In the genomic region with DNA sequence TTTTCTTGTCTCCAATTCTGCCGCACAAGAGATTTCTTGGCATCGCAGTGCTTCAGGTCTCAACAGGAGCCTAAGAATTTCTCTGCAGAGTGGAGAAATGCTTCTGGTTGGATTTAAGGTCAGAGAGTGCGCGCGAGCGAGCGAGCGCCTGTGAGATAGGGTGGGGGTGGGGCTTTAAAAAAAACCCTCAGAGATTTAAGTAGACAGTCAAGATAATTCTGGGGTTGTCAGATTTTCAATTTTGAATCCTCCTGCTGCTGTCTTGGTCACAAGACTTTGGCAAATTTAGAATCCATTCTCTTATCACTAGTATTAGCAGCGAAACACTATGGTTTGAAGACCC, we compare ENCODE assay signal across 8 cellular contexts. TPM values are rescaled to one million over a fixed set of nuclear protein-coding genes. Genes with fewer than 3 reads are reported as not detected.
DNase-seq lines count a peak whose midpoint lies in the region; ATAC-seq, FAIRE-seq and TF ChIP-seq lines count a peak whose summit lies in the region.

No MANE protein-coding gene starts in this region.

- H3K4me1 Mint-ChIP-seq in activated CD4-positive, alpha-beta T cell treated with anti-CD3 and anti-CD28 coated beads, Interleukin-2, amount 10 ng/mL, durations not matched to agents 24 days and 14 days, result peaks cover 23% of the 10 kb centered on the region

- peaks cover 6% of the 10 kb centered on the region for H3K4me1 ChIP-seq in parathyroid adenoma

- TF ChIP-seq POLR2A in H54 (IDR thresholded peaks at IDR 0.05; ENCODE audit: low read depth, low read length), result no peak

- H3K9ac ChIP-seq in parathyroid adenoma, result no peak overlapping the region

- FAIRE-seq in H54 (lab: Jason Lieb, UNC), result no peak

- no peaks in the 10 kb centered on the region for H3K36me3 ChIP-seq in parathyroid adenoma (ENCODE audit: control insufficient read depth, insufficient read depth, low read length)

- H3K27ac Mint-ChIP-seq in activated CD4-positive, alpha-beta T cell treated with anti-CD3 and anti-CD28 coated beads, Interleukin-2, amount 10 ng/mL, durations not matched to agents 24 days and 14 days, result no peak overlapping the region

- H3K4me3 Mint-ChIP-seq in activated CD4-positive, alpha-beta T cell treated with anti-CD3 and anti-CD28 coated beads, Interleukin-2, amount 10 ng/mL, durations not matched to agents 24 days and 14 days, result peak overlapping the region; percentile 94

- H3K36me3 Mint-ChIP-seq in activated CD4-positive, alpha-beta T cell treated with anti-CD3 and anti-CD28 coated beads, Interleukin-2, amount 10 ng/mL, durations not matched to agents 24 days and 14 days (ENCODE audit: low read depth), result peaks cover 16% of the 10 kb centered on the region

- no peak for ATAC-seq in HG03139 (IDR thresholded peaks at IDR 0.05; ENCODE audit: unreplicated experiment)

- H3K9me3 ChIP-seq in parathyroid adenoma (ENCODE audit: control insufficient read depth, low read length), result no peaks in the 10 kb centered on the region

- peaks cover 21% of the 10 kb centered on the region for H3K27me3 Mint-ChIP-seq in activated CD4-positive, alpha-beta T cell treated with anti-CD3 and anti-CD28 coated beads, Interleukin-2, amount 10 ng/mL, durations not matched to agents 24 days and 14 days

- no peaks in the 10 kb centered on the region for H3K27me3 ChIP-seq in parathyroid adenoma (ENCODE audit: control insufficient read depth, insufficient read depth, low read length)

- H2AFZ ChIP-seq in parathyroid adenoma, result peak overlapping the region; percentile 83

- DNase-seq in activated CD4-positive, alpha-beta T cell treated with anti-CD3 and anti-CD28 coated beads, Interleukin-2, amount 10 ng/mL, durations not matched to agents 24 days and 14 days, result no peak
- DNase-seq in activated CD4-positive, alpha-beta T cell treated with anti-CD3 and anti-CD28 coated beads, Interleukin-2, amount 50 U/mL, for 1 hour, result no peak
- peak in 34 of 42 donors; percentile 9 to 69 (median 41) for DNase-seq in head of caudate nucleus
- DNase-seq in H54 (ENCODE audit: insufficient read length, low spot score), result no peak
- no peak for DNase-seq in islet precursor cell

- peak overlapping the region; percentile 95 for H3K4me2 ChIP-seq in parathyroid adenoma (ENCODE audit: low read length)

- peak overlapping the region; percentile 90 for H3K27ac ChIP-seq in parathyroid adenoma

- intact Hi-C loops in activated CD4-positive, alpha-beta T cell treated with anti-CD3 and anti-CD28 coated beads, Interleukin-2, amount 10 ng/mL, durations not matched to agents 24 days and 14 days (cut with micrococcal nuclease), result loop anchor here (2.0 kb wide), 1 partner anchor 30 kb away; no protein-coding TSS in a partner anchor
- intact Hi-C loops in head of caudate nucleus (cut with DNase I), result loop anchor here (2.0 kb wide), 1 partner anchor 50 kb away; a partner anchor contains a TSS

- H3K4me3 ChIP-seq in WI38 (ENCODE audit: low read depth, low read length) (peak overlapping the region; percentile 73), parathyroid adenoma (ENCODE audit: low read depth, low read length) (peak overlapping the region; percentile 81)

- TF ChIP-seq CTCF in WI38 (IDR thresholded peaks at IDR 0.05; ENCODE audit: low read depth, low read length) (no peak), parathyroid adenoma (IDR thresholded peaks at IDR 0.05) (no peak)

- H3K79me2 ChIP-seq in parathyroid adenoma, result peaks cover 4% of the 10 kb centered on the region

- H3K9me3 Mint-ChIP-seq in activated CD4-positive, alpha-beta T cell treated with anti-CD3 and anti-CD28 coated beads, Interleukin-2, amount 10 ng/mL, durations not matched to agents 24 days and 14 days, result no peaks in the 10 kb centered on the region

RNA-seq across cellular contexts. Expression of a gene that starts 49.7 kb away (rescaled TPM):
- total RNA-seq in activated CD4-positive, alpha-beta T cell treated with anti-CD3 and anti-CD28 coated beads, Interleukin-2, amount 10 ng/mL, durations not matched to agents 24 days and 14 days, result 2.2 and 2.5 TPM in 2 replicates

RNA-seq across cellular contexts. Expression of a gene that starts 49.8 kb away (rescaled TPM):
- total RNA-seq in activated CD4-positive, alpha-beta T cell treated with anti-CD3 and anti-CD28 coated beads, Interleukin-2, amount 10 ng/mL, durations not matched to agents 24 days and 14 days, result 22.0 and 24.7 TPM in 2 replicates

Comparison
In these comparisons a context has a peak if more than half of its experiments do, and no peak if none do; other contexts are left out.
1. DNase-seq: peak in head of caudate nucleus (34 of 42); none in activated CD4-positive, alpha-beta T cell treated with anti-CD3 and anti-CD28 coated beads, Interleukin-2, amount 10 ng/mL, durations not matched to agents 24 days and 14 days (single experiment), activated CD4-positive, alpha-beta T cell treated with anti-CD3 and anti-CD28 coated beads, Interleukin-2, amount 50 U/mL, for 1 hour (single experiment), H54 (single experiment) and islet precursor cell (single experiment).